In genomic region chr21:28587748-28588147, GRCh38 we compare ENCODE assay signal across 21 cellular contexts.
A peak's percentile ranks its signal among the peaks of the same experiment; 100 is the strongest.
DNase-seq lines count a peak whose midpoint lies in the region; ATAC-seq and TF ChIP-seq lines count a peak whose summit lies in the region.
"Had no signal": no experiment of that assay in that cellular context is flagged by ENCODE, and none has a peak within 500 bp of the region (broad histone marks: within the 10 kb centered on the region; RNA-seq: fewer than 3 reads in every experiment).

No MANE protein-coding gene starts in this region.

- no peak for ATAC-seq in HG02884 (IDR thresholded peaks at IDR 0.05; ENCODE audit: unreplicated experiment)
- ATAC-seq: activated T-cell treated with anti-CD3 and anti-CD28 coated beads, Interleukin-2, amount 50 U/mL, for 72 hours; left cardiac atrium; stimulated activated memory B cell treated with anti-CD40 and anti-IgM and Interleukin-4, amounts not matched to agents 10 μg/mL and 1 μg/mL and 100 μg/mL, for 72 hours had no signal

- peak; percentile 3 for DNase-seq in DMS53 treated with DMSO at 0.1 percent for 48 hours (lab: John Stamatoyannopoulos, UW; ENCODE audit: unreplicated experiment)
- DNase-seq in HT-29 (ENCODE audit: low spot score): peak; percentile 21
- peak; percentile 3 to 18 for DNase-seq in cardiac fibroblast (ENCODE audit: low read depth in 2 of 2)
- peak; percentile 56 for DNase-seq in skeletal muscle cell (ENCODE audit: low read depth)
- DNase-seq in activated CD4-positive, alpha-beta T cell treated with anti-CD3 and anti-CD28 coated beads for 4 hours: no peak
- DNase-seq in SHP77 treated with DMSO at 0.1 percent for 48 hours (lab: John Stamatoyannopoulos, UW): no peak
- DNase-seq in NCI-H526 (lab: John Stamatoyannopoulos, UW): no peak
- DNase-seq: activated CD4-positive, alpha-beta T cell treated with anti-CD3 and anti-CD28 coated beads, Interleukin-2, amount 10 ng/mL, durations not matched to agents 24 days and 14 days; activated naive CD4-positive, alpha-beta T cell treated with anti-CD3 and anti-CD28 coated beads, Interleukin-2, amount 10 ng/mL, durations not matched to agents 7 days and 5 days; activated T-cell treated with anti-CD3 and anti-CD28 coated beads, Interleukin-2, amount 50 U/mL, for 72 hours; CD8-positive, alpha-beta memory T cell; erythroblast; KBM-7; left cardiac atrium; NCI-H1048; NCI-H1930; NCI-H345; nucleus accumbens; small intestine had no signal

- TF ChIP-seq CTCF in cardiac fibroblast (IDR thresholded peaks at IDR 0.05; ENCODE audit: low read depth, low read length): peak; percentile 5

- no peak overlapping the region for H3K4me3 ChIP-seq in cardiac fibroblast (replicated peaks in 1 of 2; ENCODE audit: low read depth in 2 of 2, low read length in 2 of 2)
- no peak overlapping the region for H3K4me3 ChIP-seq in skeletal muscle cell (ENCODE audit: low read depth, low read length)

Comparison
In these comparisons a context has a peak if more than half of its experiments do, and no peak if none do; other contexts are left out.
1. DNase-seq: peak in DMS53 treated with DMSO at 0.1 percent for 48 hours (single experiment), HT-29 (single experiment), cardiac fibroblast (2 of 2) and skeletal muscle cell (single experiment); none in activated CD4-positive, alpha-beta T cell treated with anti-CD3 and anti-CD28 coated beads for 4 hours (0 of 2), SHP77 treated with DMSO at 0.1 percent for 48 hours (single experiment) and NCI-H526 (0 of 2).